8 cellular contexts compared by ENCODE assay signal in genomic region chr15:75307778-75308390, GRCh38. TPM values are rescaled to one million over a fixed set of nuclear protein-coding genes. Genes with fewer than 3 reads are reported as not detected.
DNase-seq lines count a peak whose midpoint lies in the region; ATAC-seq and TF ChIP-seq lines count a peak whose summit lies in the region.

No MANE protein-coding gene starts in this region.

- no peaks in the 10 kb centered on the region for H3K36me3 Mint-ChIP-seq in activated CD8-positive, alpha-beta T cell treated with anti-CD3 and anti-CD28 coated beads for 36 hours (ENCODE audit: low read depth)

- no peak overlapping the region for H3K27ac ChIP-seq in effector memory CD4-positive, alpha-beta T cell (ENCODE audit: insufficient read depth, low read length, poor library complexity, severe bottlenecking)

- POLR2A ChIA-PET in activated CD8-positive, alpha-beta T cell treated with anti-CD3 and anti-CD28 coated beads for 36 hours (lab: Charles Lee): no interaction called here

- H3K4me1 ChIP-seq in effector memory CD4-positive, alpha-beta T cell (ENCODE audit: control insufficient read depth, insufficient read depth, low read length, poor library complexity, severe bottlenecking): no peaks in the 10 kb centered on the region

- no peaks in the 10 kb centered on the region for H3K27me3 ChIP-seq in effector memory CD4-positive, alpha-beta T cell (replicated peaks; ENCODE audit: control insufficient read depth, insufficient read depth, low read length, poor library complexity, severe bottlenecking)

- peaks cover 3% of the 10 kb centered on the region for H3K4me1 Mint-ChIP-seq in activated CD8-positive, alpha-beta T cell treated with anti-CD3 and anti-CD28 coated beads for 36 hours (ENCODE audit: low read depth)

- H3K27ac Mint-ChIP-seq in activated CD8-positive, alpha-beta T cell treated with anti-CD3 and anti-CD28 coated beads for 36 hours: no peak overlapping the region

- CTCF ChIA-PET in activated CD8-positive, alpha-beta T cell treated with anti-CD3 and anti-CD28 coated beads for 36 hours (lab: Charles Lee): interaction anchor here (1.6 kb wide), 1 partner anchor 282 kb away, joined by 4 read pairs; no protein-coding TSS in a partner anchor

- ATAC-seq in activated CD8-positive, alpha-beta T cell treated with anti-CD3 and anti-CD28 coated beads for 36 hours: peak; percentile 68

- peaks cover 15% of the 10 kb centered on the region for H3K27me3 Mint-ChIP-seq in activated CD8-positive, alpha-beta T cell treated with anti-CD3 and anti-CD28 coated beads for 36 hours

- intact Hi-C loops in activated CD8-positive, alpha-beta T cell treated with anti-CD3 and anti-CD28 coated beads for 36 hours (cut with micrococcal nuclease): no loop called here

- no peaks in the 10 kb centered on the region for H3K36me3 ChIP-seq in effector memory CD4-positive, alpha-beta T cell (ENCODE audit: control insufficient read depth, insufficient read depth, low read length)

- peak; percentile 21 for DNase-seq in AG08396 (ENCODE audit: low spot score)
- peak; percentile 6 for DNase-seq in NCI-H2227 treated with DMSO at 0.1 percent for 48 hours (lab: John Stamatoyannopoulos, UW)
- peak; percentile 34 for DNase-seq in activated CD8-positive, alpha-beta T cell treated with anti-CD3 and anti-CD28 coated beads for 36 hours
- DNase-seq in islet precursor cell: peak; percentile 85
- DNase-seq in effector memory CD4-positive, alpha-beta T cell: no peak
- DNase-seq in T1000 (lab: John Stamatoyannopoulos, UW): no peak
- DNase-seq in activated CD8-positive, alpha-beta memory T cell treated with anti-CD3 and anti-CD28 coated beads, Interleukin-2, amount 50 U/mL, for 4 hours: no peak

- H3K9me3 ChIP-seq in effector memory CD4-positive, alpha-beta T cell (ENCODE audit: control insufficient read depth, low read length): no peaks in the 10 kb centered on the region

- H3K9me3 Mint-ChIP-seq in activated CD8-positive, alpha-beta T cell treated with anti-CD3 and anti-CD28 coated beads for 36 hours: no peaks in the 10 kb centered on the region

- no peak overlapping the region for H3K4me3 ChIP-seq in effector memory CD4-positive, alpha-beta T cell (ENCODE audit: insufficient read depth, low read depth, low read length, poor library complexity, severe bottlenecking)

- H3K4me3 Mint-ChIP-seq in activated CD8-positive, alpha-beta T cell treated with anti-CD3 and anti-CD28 coated beads for 36 hours: no peak overlapping the region

- TF ChIP-seq CTCF in GM12872 (IDR thresholded peaks at IDR 0.05; ENCODE audit: insufficient read depth, low read depth, low read length): peak; percentile 69
- TF ChIP-seq CTCF in activated CD8-positive, alpha-beta T cell treated with anti-CD3 and anti-CD28 coated beads for 36 hours (IDR thresholded peaks at IDR 0.05): peak; percentile 52

RNA-seq across cellular contexts. Expression of gene GOLGA6D, which starts 25.2 kb away (rescaled TPM):
- total RNA-seq in activated CD8-positive, alpha-beta T cell treated with anti-CD3 and anti-CD28 coated beads for 36 hours: not detected

RNA-seq across cellular contexts. Expression of gene COMMD4, which starts 28.0 kb away (rescaled TPM):
- 10 to 100 TPM; 67.1 to 72.3 TPM for total RNA-seq in activated CD8-positive, alpha-beta T cell treated with anti-CD3 and anti-CD28 coated beads for 36 hours

RNA-seq across cellular contexts. Expression of gene NEIL1, which starts 39.0 kb away (rescaled TPM):
- 10 to 100 TPM; 11.6 to 11.7 TPM for total RNA-seq in activated CD8-positive, alpha-beta T cell treated with anti-CD3 and anti-CD28 coated beads for 36 hours

RNA-seq across cellular contexts. Expression of gene GOLGA6C, which starts 49.8 kb away (rescaled TPM):
- total RNA-seq in activated CD8-positive, alpha-beta T cell treated with anti-CD3 and anti-CD28 coated beads for 36 hours: not detected

Comparison
In these comparisons a context has a peak if more than half of its experiments do, and no peak if none do; other contexts are left out.
1. DNase-seq: peak in AG08396 (single experiment), NCI-H2227 treated with DMSO at 0.1 percent for 48 hours (single experiment), activated CD8-positive, alpha-beta T cell treated with anti-CD3 and anti-CD28 coated beads for 36 hours (single experiment) and islet precursor cell (single experiment); none in effector memory CD4-positive, alpha-beta T cell (0 of 3), T1000 (single experiment) and activated CD8-positive, alpha-beta memory T cell treated with anti-CD3 and anti-CD28 coated beads, Interleukin-2, amount 50 U/mL, for 4 hours (single experiment).